ENCODE assay signal across 1 cellular context in the genomic region with DNA sequence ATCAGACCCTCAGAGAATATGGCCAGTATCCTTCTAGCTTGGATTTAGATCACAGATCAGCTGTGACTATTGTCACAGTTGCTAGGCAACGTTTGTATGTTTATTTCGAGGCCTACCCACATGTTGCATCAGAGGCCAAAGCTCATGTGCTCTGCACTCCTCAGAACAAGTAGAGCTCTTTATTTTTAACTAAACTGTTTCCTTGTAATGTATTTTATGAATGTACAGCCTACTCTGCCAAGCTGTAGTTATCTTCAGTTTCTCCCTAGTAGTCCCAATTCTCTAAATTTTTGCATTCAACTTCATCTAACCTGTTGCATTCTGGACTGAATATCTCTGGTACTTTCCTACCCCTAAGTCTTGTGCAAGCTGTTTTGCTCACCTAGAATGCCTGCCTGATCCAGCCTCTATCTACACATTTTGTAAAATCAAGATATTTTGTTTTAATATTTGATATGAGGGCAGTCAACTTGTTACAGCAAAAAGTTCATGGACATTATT.
TF ChIP-seq lines count a peak whose summit lies in the region.

No MANE protein-coding gene starts in this region.

TF ChIP-seq in IMR-90, 13 proteins besides CTCF, POLR2A, EP300 and RAD21 (continued from another document):
- TF ChIP-seq, protein P1, sequence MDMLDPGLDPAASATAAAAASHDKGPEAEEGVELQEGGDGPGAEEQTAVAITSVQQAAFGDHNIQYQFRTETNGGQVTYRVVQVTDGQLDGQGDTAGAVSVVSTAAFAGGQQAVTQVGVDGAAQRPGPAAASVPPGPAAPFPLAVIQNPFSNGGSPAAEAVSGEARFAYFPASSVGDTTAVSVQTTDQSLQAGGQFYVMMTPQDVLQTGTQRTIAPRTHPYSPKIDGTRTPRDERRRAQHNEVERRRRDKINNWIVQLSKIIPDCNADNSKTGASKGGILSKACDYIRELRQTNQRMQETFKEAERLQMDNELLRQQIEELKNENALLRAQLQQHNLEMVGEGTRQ (IDR thresholded peaks at IDR 0.05; ENCODE audit: low read depth, low read length), result no peak; the same call in 1 of the 2 replicates
- TF ChIP-seq MXI1 (IDR thresholded peaks at IDR 0.05; ENCODE audit: borderline replicate concordance, low read depth, low read length), result peak; percentile 66; the same call in 1 of the 2 replicates
